9 cellular contexts compared by ENCODE assay signal in the genomic region with DNA sequence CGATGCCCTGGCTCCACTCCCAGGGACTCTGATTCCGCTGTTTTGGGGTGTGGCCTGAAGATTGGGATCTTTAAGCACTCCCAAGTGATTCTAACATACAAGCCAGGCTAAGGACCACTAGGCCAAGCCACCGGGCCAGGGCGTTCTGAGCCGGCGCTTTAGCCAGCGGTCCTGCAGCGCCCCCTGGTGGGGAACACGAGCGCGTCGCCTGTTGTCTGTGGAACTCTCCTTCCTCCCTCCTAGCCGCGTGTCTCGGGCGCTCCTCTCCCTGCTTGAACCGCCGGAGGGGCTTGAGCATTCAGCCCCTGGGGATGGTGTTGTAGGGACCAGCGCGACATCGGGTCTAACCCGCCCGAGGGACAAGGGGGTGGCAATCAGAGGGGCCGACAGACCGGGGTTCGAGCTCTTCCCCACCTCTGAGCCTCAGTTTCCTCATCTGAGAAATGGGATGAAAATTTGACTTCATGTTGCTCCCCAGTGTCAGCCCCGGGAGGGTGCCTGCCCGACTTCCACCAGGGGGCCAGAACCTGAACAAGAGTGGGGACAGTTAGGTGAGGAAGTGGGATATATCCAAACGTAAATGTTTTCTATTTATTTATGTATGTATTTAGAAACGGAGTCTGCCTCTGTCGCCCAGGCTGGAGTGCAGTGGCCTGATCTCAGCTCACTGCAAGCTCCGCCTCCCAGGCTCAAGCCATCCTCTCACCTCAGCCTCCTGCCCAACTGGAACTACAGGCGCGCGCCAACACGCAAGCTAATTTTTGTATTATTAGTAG. TPM values are rescaled to one million over a fixed set of nuclear protein-coding genes. Genes with fewer than 3 reads are reported as not detected.
DNase-seq lines count a peak whose midpoint lies in the region; ATAC-seq and TF ChIP-seq lines count a peak whose summit lies in the region.
"Had no signal": no experiment of that assay in that cellular context is flagged by ENCODE, and none has a peak within 500 bp of the region (broad histone marks: within the 10 kb centered on the region; RNA-seq: fewer than 3 reads in every experiment).

No MANE protein-coding gene starts in this region.

- no peaks in the 10 kb centered on the region for H3K9me2 ChIP-seq in SK-N-SH

- no peaks in the 10 kb centered on the region for H3K79me2 ChIP-seq in SK-N-SH (ENCODE audit: insufficient read depth)

- WGBS in SK-N-SH (ENCODE audit: low lambda C conversion rate), result 34% methylated on average over 22 of the region's 36 CpGs
- WGBS in psoas muscle, 3 donors, result 26 to 27% (median 27%) methylated on average over 36 of the region's 36 CpGs

- TF ChIP-seq CTCF in LNCAP (IDR thresholded peaks at IDR 0.05) (peak; percentile 71), SK-N-SH (IDR thresholded peaks at IDR 0.05) (peak; percentile 92), psoas muscle (IDR thresholded peaks at IDR 0.05) (peak; percentile 88), uterus (IDR thresholded peaks at IDR 0.05) (peak; percentile 92 to 98 (median 94))

- no peaks in the 10 kb centered on the region; the same call in 1 of the 2 replicates for H3K27me3 ChIP-seq in SK-N-SH (ENCODE audit: insufficient read depth)
- H3K27me3 ChIP-seq in psoas muscle (ENCODE audit: insufficient read depth in 3 of 3, low read length in 2 of 3), result peaks cover 0 to 4% (median 0%) of the 10 kb centered on the region in 3 donors
- no peaks in the 10 kb centered on the region for H3K27me3 ChIP-seq in uterus

- TF ChIP-seq POLR2A in uterus (IDR thresholded peaks at IDR 0.05), result no peak

- CTCF ChIA-PET in SK-N-SH (lab: Yijun Ruan, JAX), result interaction anchor here (0.6 to 9.7 kb wide), 36 partner anchors 9 to 647 kb away, joined by 3 to 134 read pairs (median 5); partner anchors contain the start of genes CALM3, PNMA8A, PNMA8B and PPP5C
- CTCF ChIA-PET in activated naive CD4-positive, alpha-beta T cell treated with anti-CD3 and anti-CD28 coated beads, Interleukin-2, amount 10 ng/mL, durations not matched to agents 7 days and 5 days (lab: Charles Lee), result interaction anchor here (0.8 to 5.0 kb wide), 15 partner anchors 8 to 248 kb away, joined by 3 to 66 read pairs (median 3); no protein-coding TSS in a partner anchor

- no peak overlapping the region for H3K27ac ChIP-seq in SK-N-SH (ENCODE audit: low read depth in 2 of 2, low read length in 1 of 2)
- no peak overlapping the region for H3K27ac ChIP-seq in psoas muscle
- H3K27ac ChIP-seq in uterus, result no peak overlapping the region

- H3K9me3 Mint-ChIP-seq in activated naive CD4-positive, alpha-beta T cell treated with anti-CD3 and anti-CD28 coated beads, Interleukin-2, amount 10 ng/mL, durations not matched to agents 7 days and 5 days, result peaks cover 5% of the 10 kb centered on the region

- H4K20me1 ChIP-seq in SK-N-SH (ENCODE audit: insufficient read depth), result no peaks in the 10 kb centered on the region

- peak overlapping the region in 1 of 2 experiments; percentile 40; a peak in 1 of 4 replicates for H3K4me3 ChIP-seq in SK-N-SH (ENCODE audit: low read depth in 2 of 2, low read length in 1 of 2)
- no peak overlapping the region for H3K4me3 ChIP-seq in psoas muscle
- no peak overlapping the region for H3K4me3 ChIP-seq in uterus

- peak; percentile 95 for ATAC-seq in Right ventricle myocardium superior (ENCODE audit: poor library complexity)
- ATAC-seq in psoas muscle, result peak; percentile 74 to 87 (median 86)

- H3K36me3 ChIP-seq in SK-N-SH (replicated peaks in 1 of 2; ENCODE audit: control insufficient read depth in 1 of 2, insufficient read depth in 2 of 2, low read length in 1 of 2) (no peaks in the 10 kb centered on the region), psoas muscle (ENCODE audit: insufficient read depth in 1 of 2, low read depth in 1 of 2) (no peaks in the 10 kb centered on the region), uterus (no peaks in the 10 kb centered on the region)

- intact Hi-C loops in Right ventricle myocardium superior (cut with DNase I) (loop anchor here (10.0 kb wide), 2 partner anchors 119 to 229 kb away; no protein-coding TSS in a partner anchor), psoas muscle (cut with DNase I) (loop anchor here in 1 of 2 donors (10.0 kb wide), 1 partner anchor 239 kb away; no protein-coding TSS in a partner anchor), uterus (cut with DNase I; ENCODE audit: low total_unique reads) (no loop called here)

- H3F3A ChIP-seq in SK-N-SH (replicated peaks; ENCODE audit: insufficient read depth), result no peaks in the 10 kb centered on the region

- peaks cover 44% of the 10 kb centered on the region for H3K27me3 Mint-ChIP-seq in activated naive CD4-positive, alpha-beta T cell treated with anti-CD3 and anti-CD28 coated beads, Interleukin-2, amount 10 ng/mL, durations not matched to agents 7 days and 5 days
- H3K27me3 Mint-ChIP-seq: activated naive CD8-positive, alpha-beta T cell had no signal

- no peak for TF ChIP-seq EP300 in SK-N-SH (IDR thresholded peaks at IDR 0.05; ENCODE audit: borderline replicate concordance in 1 of 2, low read depth in 1 of 2, low read length in 1 of 2)

- H2AFZ ChIP-seq in SK-N-SH (ENCODE audit: low read depth), result peak overlapping the region; percentile 42; the same call in 1 of the 2 replicates

- H3K4me1 ChIP-seq in SK-N-SH (ENCODE audit: control insufficient read depth in 1 of 2, insufficient read depth in 2 of 2, low read depth in 1 of 2, low read length in 1 of 2), result no peaks in the 10 kb centered on the region
- H3K4me1 ChIP-seq in psoas muscle, result no peaks in the 10 kb centered on the region
- H3K4me1 ChIP-seq in uterus, result peaks cover 0 to 3% of the 10 kb centered on the region in 2 donors

- H3K4me2 ChIP-seq in SK-N-SH, result no peak overlapping the region; the same call in 1 of the 2 replicates

- H3K9me3 ChIP-seq in SK-N-SH (no peaks in the 10 kb centered on the region), psoas muscle (no peaks in the 10 kb centered on the region), uterus (no peaks in the 10 kb centered on the region)

- H3K4me1 Mint-ChIP-seq in activated naive CD4-positive, alpha-beta T cell treated with anti-CD3 and anti-CD28 coated beads, Interleukin-2, amount 10 ng/mL, durations not matched to agents 7 days and 5 days, result peaks cover 24% of the 10 kb centered on the region

- DNase-seq in DMS53 (lab: John Stamatoyannopoulos, UW) (peak; percentile 82), SK-N-SH (peak; percentile 87), Right ventricle myocardium superior (peak; percentile 89), psoas muscle (peak; percentile 82 to 89), uterus (peak; percentile 73 to 85), cerebellar nuclear complex (lab: John Stamatoyannopoulos, UW) (no peak)
- peak; percentile 86 for DNase-seq in activated naive CD4-positive, alpha-beta T cell treated with anti-CD3 and anti-CD28 coated beads, Interleukin-2, amount 10 ng/mL, durations not matched to agents 7 days and 5 days

- H3K36me3 Mint-ChIP-seq in activated naive CD4-positive, alpha-beta T cell treated with anti-CD3 and anti-CD28 coated beads, Interleukin-2, amount 10 ng/mL, durations not matched to agents 7 days and 5 days, result no peaks in the 10 kb centered on the region

- no peak overlapping the region for H3K27ac Mint-ChIP-seq in activated naive CD4-positive, alpha-beta T cell treated with anti-CD3 and anti-CD28 coated beads, Interleukin-2, amount 10 ng/mL, durations not matched to agents 7 days and 5 days
- H3K27ac Mint-ChIP-seq: activated naive CD8-positive, alpha-beta T cell had no signal

- peak; percentile 94 for TF ChIP-seq RAD21 in SK-N-SH (IDR thresholded peaks at IDR 0.05; ENCODE audit: low read length)

- H3K9ac ChIP-seq in SK-N-SH, result no peak overlapping the region

- POLR2A ChIA-PET in SK-N-SH (lab: Yijun Ruan, JAX), result no interaction called here

- no peak overlapping the region for H3K4me3 Mint-ChIP-seq in activated naive CD4-positive, alpha-beta T cell treated with anti-CD3 and anti-CD28 coated beads, Interleukin-2, amount 10 ng/mL, durations not matched to agents 7 days and 5 days
- H3K4me3 Mint-ChIP-seq: activated naive CD8-positive, alpha-beta T cell had no signal

TF ChIP-seq in SK-N-SH, 30 proteins besides CTCF, POLR2A, EP300 and RAD21:
- no peak for TF ChIP-seq TAF1 (IDR thresholded peaks at IDR 0.05; ENCODE audit: borderline replicate concordance, low read depth, low read length)
- TF ChIP-seq SMC3 (IDR thresholded peaks at IDR 0.05; ENCODE audit: low read depth, low read length), result peak; percentile 90
- TF ChIP-seq MAX (IDR thresholded peaks at IDR 0.05; ENCODE audit: low read depth), result 0 out of 2 replicates have a peak, but pooled peaks have one; percentile 49

RNA-seq across cellular contexts. Expression of gene PNMA8B, which starts 18.0 kb away (rescaled TPM):
- polyA plus RNA-seq in SK-N-SH (2012; rRNA removed) (0.63 and 0.92 TPM in 2 replicates), psoas muscle (under 1 TPM; 0.16 to 0.43 (median 0.18) TPM)
- polyA plus RNA-seq in SK-N-SH (2012; cell fraction: cytosol; rRNA removed), result 0.39 and 0.66 TPM in 2 replicates
- polyA plus RNA-seq in SK-N-SH (2012; cell fraction: nucleus; rRNA removed), result 0.66 and 0.74 TPM in 2 replicates
- total RNA-seq in Right ventricle myocardium superior (0.65 TPM), psoas muscle (under 1 TPM; 0.17 to 0.52 (median 0.43) TPM), uterus (1 to 10 TPM in 3 of 4 donors, not detected in 1; 2.2 to 7.9 (median 3.1) TPM)

RNA-seq across cellular contexts. Expression of gene PNMA8A, which starts 42.3 kb away (rescaled TPM):
- 10.2 and 13.8 TPM in 2 replicates for polyA plus RNA-seq in SK-N-SH (2012; rRNA removed)
- 15.7 and 15.8 TPM in 2 replicates for polyA plus RNA-seq in SK-N-SH (2012; cell fraction: cytosol; rRNA removed)
- 6.8 and 8.5 TPM in 2 replicates for polyA plus RNA-seq in SK-N-SH (2012; cell fraction: nucleus; rRNA removed)
- 7.3 TPM for total RNA-seq in Right ventricle myocardium superior
- total RNA-seq in psoas muscle, result 1 to 10 TPM in 2 of 4 donors, under 1 TPM in 2; 0.48 to 3.8 (median 1.5) TPM
- polyA plus RNA-seq in psoas muscle, result 1 to 10 TPM in 1 of 3 donors, under 1 TPM in 2; 0.11 to 2.2 (median 0.38) TPM
- total RNA-seq in uterus, result 10 to 100 TPM in 3 of 4 donors, 1 to 10 TPM in 1; 8.7 to 69.7 (median 16.1) TPM

Comparison
In these comparisons a context has a peak if more than half of its experiments do, and no peak if none do; other contexts are left out.
1. DNase-seq: peak in DMS53 (single experiment), SK-N-SH (single experiment), activated naive CD4-positive, alpha-beta T cell treated with anti-CD3 and anti-CD28 coated beads, Interleukin-2, amount 10 ng/mL, durations not matched to agents 7 days and 5 days (single experiment), Right ventricle myocardium superior (single experiment), psoas muscle (2 of 2) and uterus (2 of 2); none in cerebellar nuclear complex (0 of 2).
2. Peak in every context shown above with its lines, with median percentiles within 50 percentile points of each other: CTCF ChIP-seq.